In genomic region chr20:2507875-2508630, GRCh38 we compare ENCODE assay signal across 8 cellular contexts. TPM values are rescaled to one million over a fixed set of nuclear protein-coding genes. Genes with fewer than 3 reads are reported as not detected.
DNase-seq lines count a peak whose midpoint lies in the region; ATAC-seq and TF ChIP-seq lines count a peak whose summit lies in the region.

No MANE protein-coding gene starts in this region.

- peak overlapping the region; percentile 78 for H3K4me2 ChIP-seq in H9 (ENCODE audit: insufficient read depth, insufficient read length, low read length)

- no peak overlapping the region for H3K4ac ChIP-seq in H9 (ENCODE audit: low read depth, low read length)

- peaks cover 0 to 3% (median 0%) of the 10 kb centered on the region in 7 donors for H3K9me3 Mint-ChIP-seq in CD14-positive monocyte
- H3K9me3 Mint-ChIP-seq in H9 = peaks cover 0 to 7% of the 10 kb centered on the region in 2 experiments; a peak in 1 of 5 replicates
- H3K9me3 Mint-ChIP-seq in natural killer cell = no peaks in the 10 kb centered on the region

- no peaks in the 10 kb centered on the region for H3K79me1 ChIP-seq in H9 (ENCODE audit: insufficient read depth, low read depth, low read length, poor library complexity, severe bottlenecking)

- no peak overlapping the region for H3K9ac ChIP-seq in H9 (ENCODE audit: extremely low read depth, insufficient read length, low read length)

- WGBS in H9 (ENCODE audit: extremely low coverage, insufficient read length, low lambda C conversion rate) = no CpG with 5 or more reads among the region's 22 CpGs

- H4K91ac ChIP-seq in H9 (ENCODE audit: insufficient read length, low read depth, low read length) = no peak overlapping the region

- no peaks in the 10 kb centered on the region for H3K4me1 ChIP-seq in H9 (ENCODE audit: insufficient read depth, low read length)

- H3K27me3 Mint-ChIP-seq in CD14-positive monocyte (ENCODE audit: low read depth in 3 of 3) (peaks cover 5 to 12% (median 8%) of the 10 kb centered on the region in 3 donors), H9 (ENCODE audit: low read depth) (peaks cover 60% of the 10 kb centered on the region), natural killer cell (ENCODE audit: low read depth in 2 of 2) (peaks cover 4 to 21% of the 10 kb centered on the region in 2 donors)

- no peak overlapping the region; the same call in 1 of the 2 replicates for H3K14ac ChIP-seq in H9 (ENCODE audit: insufficient read depth, low read length)

- H3K4me1 Mint-ChIP-seq in CD14-positive monocyte = peaks cover 20% of the 10 kb centered on the region
- peaks cover 11 to 13% of the 10 kb centered on the region in 2 experiments for H3K4me1 Mint-ChIP-seq in H9
- peaks cover 18 to 20% of the 10 kb centered on the region in 2 donors for H3K4me1 Mint-ChIP-seq in natural killer cell

- no peak overlapping the region for H3K18ac ChIP-seq in H9 (ENCODE audit: insufficient read length, low read depth, low read length)

- no peak overlapping the region for H4K8ac ChIP-seq in H9 (replicated peaks; ENCODE audit: insufficient read length, low read depth, low read length)

- H2BK5ac ChIP-seq in H9 (ENCODE audit: insufficient read length, low read length) = no peak overlapping the region

- no peak overlapping the region for H2BK120ac ChIP-seq in H9 (ENCODE audit: low read depth, low read length, poor library complexity, severe bottlenecking)

- H3T11ph ChIP-seq in H9 (ENCODE audit: low read length) = no peak overlapping the region

- H3K56ac ChIP-seq in H9 (ENCODE audit: insufficient read length, low read depth, low read length) = no peak overlapping the region

- H3K36me3 Mint-ChIP-seq in CD14-positive monocyte = no peaks in the 10 kb centered on the region
- no peaks in the 10 kb centered on the region for H3K36me3 Mint-ChIP-seq in H9 (ENCODE audit: insufficient read depth in 1 of 3, low read depth in 3 of 3)
- H3K36me3 Mint-ChIP-seq in natural killer cell = no peaks in the 10 kb centered on the region

- no peak overlapping the region for H4K5ac ChIP-seq in H9 (ENCODE audit: insufficient read length, low read depth, low read length)

- peak in 1 of 3 donors; percentile 4 for ATAC-seq in natural killer cell

- H2AK5ac ChIP-seq in H9 (ENCODE audit: insufficient read length, low read length) = no peak overlapping the region

- H4K20me1 ChIP-seq in H9 (ENCODE audit: control insufficient read depth, insufficient read depth, insufficient read length) = no peaks in the 10 kb centered on the region

- H3K27me3 ChIP-seq in H9 (ENCODE audit: insufficient read depth, low read length) = peaks cover 37% of the 10 kb centered on the region

- H3K79me2 ChIP-seq in H9 (ENCODE audit: insufficient read depth, low read length) = no peaks in the 10 kb centered on the region

- H3K27ac ChIP-seq in H9 (ENCODE audit: insufficient read length, low read depth, low read length) (no peak overlapping the region), epithelial cell of prostate (peak overlapping the region; percentile 50)

- H2BK15ac ChIP-seq in H9 (ENCODE audit: low read depth, low read length) = no peak overlapping the region

- intact Hi-C loops in CD14-positive monocyte (cut with micrococcal nuclease) = loop anchor here (5.0 kb wide), 1 partner anchor 36 kb away; the partner anchor contains the start of gene SNRPB (in 2 of the 2)
- intact Hi-C loops in natural killer cell (cut with micrococcal nuclease) = loop anchor here (5.0 kb wide), 1 partner anchor 154 kb away; the partner anchor contains the start of gene IDH3B

- no peak overlapping the region for H2BK20ac ChIP-seq in H9 (ENCODE audit: low read depth, low read length, poor library complexity, severe bottlenecking)

- no peaks in the 10 kb centered on the region for H3K9me3 ChIP-seq in H9 (ENCODE audit: control insufficient read depth, low read depth, low read length)

- H3K27ac Mint-ChIP-seq in CD14-positive monocyte (peak overlapping the region in 5 of 7 donors; percentile 59 to 99 (median 97)), H9 (no peak overlapping the region), natural killer cell (peak overlapping the region; percentile 88 to 89)

- H3K23ac ChIP-seq in H9 (ENCODE audit: insufficient read length, low read depth, low read length) = no peak overlapping the region

- TF ChIP-seq CTCF in CD14-positive monocyte (IDR thresholded peaks at IDR 0.05) (no peak), H9 (conservative IDR thresholded peaks at IDR 0.05) (no peak), natural killer cell (IDR thresholded peaks at IDR 0.05) (no peak)

- H2AFZ ChIP-seq in H9 (ENCODE audit: low read length) = no peak overlapping the region

- peaks cover 12% of the 10 kb centered on the region for H3K23me2 ChIP-seq in H9 (ENCODE audit: insufficient read length, low read depth, low read length, poor library complexity, severe bottlenecking)

- H2BK12ac ChIP-seq in H9 (ENCODE audit: insufficient read length, low read depth, low read length) = no peak overlapping the region

- no peak for DNase-seq in CD14-positive monocyte (ENCODE audit: low spot score)
- DNase-seq in H9 = no peak
- DNase-seq in RKO (ENCODE audit: low spot score) = peak; percentile 56
- DNase-seq in epithelial cell of prostate (ENCODE audit: low read depth, low spot score) = no peak
- no peak for DNase-seq in natural killer cell
- no peak for DNase-seq in NCI-H748 (lab: John Stamatoyannopoulos, UW; ENCODE audit: unreplicated experiment)
- DNase-seq in T-helper 9 cell = no peak
- DNase-seq in dedifferentiated amniotic fluid mesenchymal stem cell (ENCODE audit: extremely low spot score) = no peak

- H3K4me3 Mint-ChIP-seq in CD14-positive monocyte (peak overlapping the region; percentile 98 to 100), H9 (peak overlapping the region; percentile 95 to 99), natural killer cell (peak overlapping the region; percentile 100)

RNA-seq across cellular contexts. Expression of gene ZNF343, which starts 0.7 kb away (rescaled TPM):
- 1 to 10 TPM; 1.3 TPM for polyA plus RNA-seq in CD14-positive monocyte
- total RNA-seq in H9 (2021) = 3.4 and 4.0 TPM in 2 replicates
- total RNA-seq in natural killer cell = 10 to 100 TPM in 1 of 3 donors, 1 to 10 TPM in 2; 8.1 to 12.3 (median 8.6) TPM

RNA-seq across cellular contexts. Expression of gene TMC2, which starts 28.3 kb away (rescaled TPM):
- polyA plus RNA-seq in CD14-positive monocyte = not detected
- total RNA-seq in H9 (2021) (not detected in 2 replicates), natural killer cell (1 to 10 TPM in 1 of 3 donors, under 1 TPM in 1, not detected in 1; 0.94 to 1.3 TPM)

RNA-seq across cellular contexts. Expression of gene SNRPB, which starts 37.5 kb away (rescaled TPM):
- polyA plus RNA-seq in CD14-positive monocyte = 100 to 1,000 TPM; 183 to 213 TPM
- total RNA-seq in H9 (2021) (462 and 482 TPM in 2 replicates), natural killer cell (100 to 1,000 TPM; 160 to 174 (median 162) TPM)

Comparison
In these comparisons a context has a peak if more than half of its experiments do, and no peak if none do; other contexts are left out.
1. H3K27ac Mint-ChIP-seq: peak in CD14-positive monocyte (5 of 7) and natural killer cell (2 of 2); none in H9 (0 of 3).
2. Peak in every context shown above with its lines, with median percentiles within 50 percentile points of each other: H3K4me3 Mint-ChIP-seq.